Comparison of ENCODE assay signal across 8 cellular contexts in the genomic region with DNA sequence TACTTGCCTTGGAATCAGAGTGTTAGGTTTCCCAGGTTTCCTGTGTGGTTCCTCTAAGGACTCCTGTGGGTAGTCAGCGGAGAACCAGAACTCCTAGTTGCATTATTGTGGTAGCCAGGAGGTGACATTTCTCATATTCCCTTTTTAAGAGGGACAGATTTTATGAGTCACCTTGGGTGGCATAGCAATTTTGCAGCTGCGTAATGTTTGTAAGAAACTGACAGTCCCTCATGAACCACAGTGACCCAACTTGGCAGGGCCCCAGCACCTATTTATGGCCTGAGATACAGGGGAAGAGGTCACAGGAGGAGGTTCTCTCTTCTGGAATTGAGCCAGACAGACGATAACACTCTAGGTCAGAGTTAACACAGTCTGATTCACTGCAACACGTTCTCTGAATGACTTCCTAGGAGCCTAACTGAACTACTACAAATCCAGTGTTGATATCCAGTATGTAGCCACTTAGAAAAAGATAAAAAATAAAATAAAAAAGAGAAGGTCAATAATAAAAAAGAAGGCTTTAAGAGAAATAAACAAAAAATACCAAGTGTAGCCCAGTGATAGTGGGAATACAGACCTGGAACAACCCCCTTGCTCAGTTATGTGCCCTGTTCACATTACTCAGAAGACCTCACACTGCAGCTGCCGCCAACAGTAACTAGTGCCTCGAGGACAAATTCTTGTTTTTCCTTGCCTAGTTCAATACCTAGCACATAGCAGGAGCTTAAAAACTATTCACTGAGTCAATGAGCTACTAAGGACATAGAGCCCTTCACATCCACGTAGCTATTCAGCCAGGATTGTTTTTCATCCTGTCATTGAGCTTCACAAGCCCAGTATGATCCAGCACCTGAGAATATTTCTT.
DNase-seq lines count a peak whose midpoint lies in the region; ATAC-seq lines count a peak whose summit lies in the region.

No MANE protein-coding gene starts in this region.

- peak; percentile 70 for ATAC-seq in HG02852 (IDR thresholded peaks at IDR 0.05; ENCODE audit: unreplicated experiment)

- DNase-seq in activated effector memory CD4-positive, alpha-beta T cell treated with anti-CD3 and anti-CD28 coated beads, Interleukin-2, amount 50 U/mL, for 16 hours: peak; percentile 64
- no peak for DNase-seq in activated effector memory CD4-positive, alpha-beta T cell treated with Interleukin-2 at 50 U/mL for 16 hours
- DNase-seq in NCI-H1417 treated with DMSO at 0.1 percent for 48 hours (lab: John Stamatoyannopoulos, UW) (peak; percentile 11), hepatic stellate cell (ENCODE audit: low spot score) (peak; percentile 17), NCI-H128 (lab: John Stamatoyannopoulos, UW; ENCODE audit: unreplicated experiment) (no peak)
- DNase-seq in activated CD8-positive, alpha-beta memory T cell treated with anti-CD3 and anti-CD28 coated beads, Interleukin-2, amount 50 U/mL, for 24 hours (ENCODE audit: extremely low read depth): peak; percentile 4
- DNase-seq in stimulated activated CD8-positive, alpha-beta memory T cell treated with anti-CD3 and anti-CD28 coated beads, Interleukin-12 subunit alpha, Interleukin-12 subunit beta, amount 100 ng/mL, for 24 hours (ENCODE audit: extremely low read depth): peak; percentile 3

Comparison
In these comparisons a context has a peak if more than half of its experiments do, and no peak if none do; other contexts are left out.
1. DNase-seq: peak in activated effector memory CD4-positive, alpha-beta T cell treated with anti-CD3 and anti-CD28 coated beads, Interleukin-2, amount 50 U/mL, for 16 hours (single experiment), NCI-H1417 treated with DMSO at 0.1 percent for 48 hours (single experiment), activated CD8-positive, alpha-beta memory T cell treated with anti-CD3 and anti-CD28 coated beads, Interleukin-2, amount 50 U/mL, for 24 hours (single experiment), hepatic stellate cell (single experiment) and stimulated activated CD8-positive, alpha-beta memory T cell treated with anti-CD3 and anti-CD28 coated beads, Interleukin-12 subunit alpha, Interleukin-12 subunit beta, amount 100 ng/mL, for 24 hours (single experiment); none in activated effector memory CD4-positive, alpha-beta T cell treated with Interleukin-2 at 50 U/mL for 16 hours (single experiment) and NCI-H128 (single experiment).